Comparison of ENCODE assay signal across 8 cellular contexts in genomic region chr15:78944202-78944625, GRCh38. TPM values are rescaled to one million over a fixed set of nuclear protein-coding genes. Genes with fewer than 3 reads are reported as not detected.
DNase-seq lines count a peak whose midpoint lies in the region; ATAC-seq and TF ChIP-seq lines count a peak whose summit lies in the region.

No MANE protein-coding gene starts in this region.

- H3K79me2 ChIP-seq in DND-41 (ENCODE audit: insufficient read depth, low read length) (no peaks in the 10 kb centered on the region), osteoblast (ENCODE audit: insufficient read depth, low read length) (no peaks in the 10 kb centered on the region)

- no peaks in the 10 kb centered on the region for H4K20me1 ChIP-seq in DND-41 (ENCODE audit: insufficient read depth, low read length)
- no peaks in the 10 kb centered on the region for H4K20me1 ChIP-seq in osteoblast (ENCODE audit: insufficient read depth, low read length)

- TF ChIP-seq CTCF in DND-41 (IDR thresholded peaks at IDR 0.05; ENCODE audit: borderline replicate concordance, extremely low read depth, low read length, poor library complexity, severe bottlenecking) (no peak), osteoblast (IDR thresholded peaks at IDR 0.05; ENCODE audit: extremely low read depth, low read depth, low read length) (no peak)

- H3K27ac ChIP-seq in DND-41 (ENCODE audit: low read length) (no peak overlapping the region), osteoblast (ENCODE audit: low read depth, low read length) (no peak overlapping the region)

- DNase-seq in DND-41 (no peak), NCI-H2171 (lab: John Stamatoyannopoulos, UW) (peak; percentile 5), osteoblast (ENCODE audit: insufficient read length, low spot score, missing footprints) (no peak), NCI-H128 (lab: John Stamatoyannopoulos, UW; ENCODE audit: unreplicated experiment) (no peak)
- no peak for DNase-seq in stimulated activated CD4-positive, alpha-beta T cell treated with anti-CD3 and anti-CD28 coated beads, Interleukin-4, amount 100 ng/mL, for 24 hours

- peak overlapping the region in 1 of 2 experiments; percentile 41; a peak in 2 of 4 replicates for H3K4me3 ChIP-seq in DND-41 (ENCODE audit: low read depth in 1 of 2, low read length in 2 of 2)
- peak overlapping the region; percentile 63 for H3K4me3 ChIP-seq in osteoblast (ENCODE audit: insufficient read depth, low read length)

- H3K27me3 ChIP-seq in DND-41 (ENCODE audit: insufficient read depth, low read length, poor library complexity) (no peaks in the 10 kb centered on the region), osteoblast (ENCODE audit: insufficient read depth, low read length) (peaks cover 23% of the 10 kb centered on the region)

- no peaks in the 10 kb centered on the region for H3K36me3 ChIP-seq in DND-41 (ENCODE audit: insufficient read depth, low read length)
- no peaks in the 10 kb centered on the region for H3K36me3 ChIP-seq in osteoblast (ENCODE audit: insufficient read depth, low read length)

- H2AFZ ChIP-seq in DND-41 (ENCODE audit: low read depth, low read length) (no peak overlapping the region), osteoblast (ENCODE audit: low read length) (no peak overlapping the region)

- peak overlapping the region; percentile 38; the same call in 1 of the 2 replicates for H3K9ac ChIP-seq in DND-41 (ENCODE audit: low read depth, low read length)

- peak; percentile 25; the same call in 1 of the 3 replicates for ATAC-seq in DND-41 (ENCODE audit: insufficient read depth, low read depth)
- peak; percentile 22 for ATAC-seq in GM21717 (IDR thresholded peaks at IDR 0.05; ENCODE audit: unreplicated experiment)
- peak; percentile 33 for ATAC-seq in esophagus mucosa
- no peak for ATAC-seq in activated CD4-positive, CD25-positive, alpha-beta regulatory T cell treated with anti-CD3 and anti-CD28 coated beads, Interleukin-2, amount 50 U/mL, for 24 hours

- H3K4me1 ChIP-seq in DND-41 (ENCODE audit: insufficient read depth, low read length) (peaks cover 7% of the 10 kb centered on the region; the same call in 1 of the 2 replicates), osteoblast (ENCODE audit: insufficient read depth, low read length) (no peaks in the 10 kb centered on the region)

- no peaks in the 10 kb centered on the region for H3K9me3 ChIP-seq in DND-41 (ENCODE audit: insufficient read depth, low read length, severe bottlenecking)
- no peaks in the 10 kb centered on the region for H3K9me3 ChIP-seq in osteoblast (ENCODE audit: low read depth, low read length)

- H3K4me2 ChIP-seq in DND-41 (ENCODE audit: insufficient read depth, low read length) (peak overlapping the region; percentile 55), osteoblast (ENCODE audit: insufficient read depth, low read length) (peak overlapping the region; percentile 65)

RNA-seq across cellular contexts. Expression of gene CTSH, which starts 0.6 kb away (rescaled TPM):
- 56.4 TPM for total RNA-seq in esophagus mucosa
- 4.7 and 8.8 TPM in 2 replicates for total RNA-seq in osteoblast

Comparison
In these comparisons a context has a peak if more than half of its experiments do, and no peak if none do; other contexts are left out.
1. ATAC-seq: peak in DND-41 (single experiment), GM21717 (single experiment) and esophagus mucosa (single experiment); none in activated CD4-positive, CD25-positive, alpha-beta regulatory T cell treated with anti-CD3 and anti-CD28 coated beads, Interleukin-2, amount 50 U/mL, for 24 hours (0 of 2).